Comparison of ENCODE assay signal across 1 cellular context in genomic region chr1:8314346-8315280, GRCh38.
TF ChIP-seq lines count a peak whose summit lies in the region.

No MANE protein-coding gene starts in this region.

TF ChIP-seq in HepG2, 621 proteins besides CTCF, POLR2A, EP300 and RAD21 (continued from another document and continues in another):
- TF ChIP-seq FIP1L1 (IDR thresholded peaks at IDR 0.05; ENCODE audit: borderline replicate concordance, insufficient read depth, low read depth, low read length) (no peak), ZNF292 (CRISPR knock-in tag; IDR thresholded peaks at IDR 0.05; ENCODE audit: borderline replicate concordance, low read depth) (0 out of 2 replicates have a peak, but pooled peaks have one; percentile 27), LRRFIP1 (CRISPR knock-in tag; conservative IDR thresholded peaks at IDR 0.05) (no peak), ZNF230 (CRISPR knock-in tag; IDR thresholded peaks at IDR 0.05) (0 out of 2 replicates have a peak, but pooled peaks have one; percentile 58), MED1 (CRISPR knock-in tag; IDR thresholded peaks at IDR 0.05) (peak; percentile 76), ZBTB2 (CRISPR knock-in tag; IDR thresholded peaks at IDR 0.05; ENCODE audit: low read depth) (no peak), KLF12 (CRISPR knock-in tag; IDR thresholded peaks at IDR 0.05; ENCODE audit: borderline replicate concordance) (no peak), DNMT1 (CRISPR knock-in tag; IDR thresholded peaks at IDR 0.05) (0 out of 2 replicates have a peak, but pooled peaks have one; percentile 23), ATAD3A (CRISPR knock-in tag; IDR thresholded peaks at IDR 0.05) (no peak), ZMYM4 (CRISPR knock-in tag; IDR thresholded peaks at IDR 0.05) (peak; percentile 59), ZNF782 (CRISPR knock-in tag; IDR thresholded peaks at IDR 0.05; ENCODE audit: borderline replicate concordance) (no peak), ZBTB7B (CRISPR knock-in tag; IDR thresholded peaks at IDR 0.05) (no peak), ETV5 (CRISPR knock-in tag; IDR thresholded peaks at IDR 0.05; ENCODE audit: borderline replicate concordance) (peak; percentile 18; the same call in 1 of the 2 replicates), ZNF550 (CRISPR knock-in tag; IDR thresholded peaks at IDR 0.05; ENCODE audit: borderline replicate concordance) (no peak), ARNT (IDR thresholded peaks at IDR 0.05) (no peak), IRF2 (CRISPR knock-in tag; IDR thresholded peaks at IDR 0.05) (peak; percentile 86), ARID5B (CRISPR knock-in tag; IDR thresholded peaks at IDR 0.05) (peak; percentile 59), NONO (IDR thresholded peaks at IDR 0.05) (no peak), NONO (CRISPR knock-in tag; conservative IDR thresholded peaks at IDR 0.05) (peak; percentile 1; the same call in 1 of the 2 replicates), NFIC (IDR thresholded peaks at IDR 0.05; ENCODE audit: low read length) (no peak), ZNF746 (CRISPR knock-in tag; IDR thresholded peaks at IDR 0.05) (no peak), KLF13 (CRISPR knock-in tag; IDR thresholded peaks at IDR 0.05) (0 out of 2 replicates have a peak, but pooled peaks have one; percentile 52), SMAD3 (CRISPR knock-in tag; IDR thresholded peaks at IDR 0.05) (peak; percentile 65; the same call in 1 of the 2 replicates), DNMT3B (CRISPR knock-in tag; conservative IDR thresholded peaks at IDR 0.05) (no peak), MLXIP (CRISPR knock-in tag; IDR thresholded peaks at IDR 0.05; ENCODE audit: borderline replicate concordance) (no peak), MAF1 (CRISPR knock-in tag; IDR thresholded peaks at IDR 0.05; ENCODE audit: borderline replicate concordance) (no peak), CBX1 (IDR thresholded peaks at IDR 0.05; ENCODE audit: low read depth) (no peak), RFX1 (IDR thresholded peaks at IDR 0.05) (no peak), PHB2 (IDR thresholded peaks at IDR 0.05; ENCODE audit: partially characterized antibody) (no peak), PPARG (CRISPR knock-in tag; conservative IDR thresholded peaks at IDR 0.05) (peak; percentile 42; the same call in 1 of the 2 replicates), SOX13 (IDR thresholded peaks at IDR 0.05) (no peak), SOX13 (CRISPR knock-in tag; conservative IDR thresholded peaks at IDR 0.05 in 1 of 2, IDR thresholded peaks at IDR 0.05 in 1 of 2) (peak in 1 of 2 experiments; percentile 39; a peak in 1 of 4 replicates), ZSCAN22 (CRISPR knock-in tag; IDR thresholded peaks at IDR 0.05) (no peak)
- TF ChIP-seq, protein P1, sequence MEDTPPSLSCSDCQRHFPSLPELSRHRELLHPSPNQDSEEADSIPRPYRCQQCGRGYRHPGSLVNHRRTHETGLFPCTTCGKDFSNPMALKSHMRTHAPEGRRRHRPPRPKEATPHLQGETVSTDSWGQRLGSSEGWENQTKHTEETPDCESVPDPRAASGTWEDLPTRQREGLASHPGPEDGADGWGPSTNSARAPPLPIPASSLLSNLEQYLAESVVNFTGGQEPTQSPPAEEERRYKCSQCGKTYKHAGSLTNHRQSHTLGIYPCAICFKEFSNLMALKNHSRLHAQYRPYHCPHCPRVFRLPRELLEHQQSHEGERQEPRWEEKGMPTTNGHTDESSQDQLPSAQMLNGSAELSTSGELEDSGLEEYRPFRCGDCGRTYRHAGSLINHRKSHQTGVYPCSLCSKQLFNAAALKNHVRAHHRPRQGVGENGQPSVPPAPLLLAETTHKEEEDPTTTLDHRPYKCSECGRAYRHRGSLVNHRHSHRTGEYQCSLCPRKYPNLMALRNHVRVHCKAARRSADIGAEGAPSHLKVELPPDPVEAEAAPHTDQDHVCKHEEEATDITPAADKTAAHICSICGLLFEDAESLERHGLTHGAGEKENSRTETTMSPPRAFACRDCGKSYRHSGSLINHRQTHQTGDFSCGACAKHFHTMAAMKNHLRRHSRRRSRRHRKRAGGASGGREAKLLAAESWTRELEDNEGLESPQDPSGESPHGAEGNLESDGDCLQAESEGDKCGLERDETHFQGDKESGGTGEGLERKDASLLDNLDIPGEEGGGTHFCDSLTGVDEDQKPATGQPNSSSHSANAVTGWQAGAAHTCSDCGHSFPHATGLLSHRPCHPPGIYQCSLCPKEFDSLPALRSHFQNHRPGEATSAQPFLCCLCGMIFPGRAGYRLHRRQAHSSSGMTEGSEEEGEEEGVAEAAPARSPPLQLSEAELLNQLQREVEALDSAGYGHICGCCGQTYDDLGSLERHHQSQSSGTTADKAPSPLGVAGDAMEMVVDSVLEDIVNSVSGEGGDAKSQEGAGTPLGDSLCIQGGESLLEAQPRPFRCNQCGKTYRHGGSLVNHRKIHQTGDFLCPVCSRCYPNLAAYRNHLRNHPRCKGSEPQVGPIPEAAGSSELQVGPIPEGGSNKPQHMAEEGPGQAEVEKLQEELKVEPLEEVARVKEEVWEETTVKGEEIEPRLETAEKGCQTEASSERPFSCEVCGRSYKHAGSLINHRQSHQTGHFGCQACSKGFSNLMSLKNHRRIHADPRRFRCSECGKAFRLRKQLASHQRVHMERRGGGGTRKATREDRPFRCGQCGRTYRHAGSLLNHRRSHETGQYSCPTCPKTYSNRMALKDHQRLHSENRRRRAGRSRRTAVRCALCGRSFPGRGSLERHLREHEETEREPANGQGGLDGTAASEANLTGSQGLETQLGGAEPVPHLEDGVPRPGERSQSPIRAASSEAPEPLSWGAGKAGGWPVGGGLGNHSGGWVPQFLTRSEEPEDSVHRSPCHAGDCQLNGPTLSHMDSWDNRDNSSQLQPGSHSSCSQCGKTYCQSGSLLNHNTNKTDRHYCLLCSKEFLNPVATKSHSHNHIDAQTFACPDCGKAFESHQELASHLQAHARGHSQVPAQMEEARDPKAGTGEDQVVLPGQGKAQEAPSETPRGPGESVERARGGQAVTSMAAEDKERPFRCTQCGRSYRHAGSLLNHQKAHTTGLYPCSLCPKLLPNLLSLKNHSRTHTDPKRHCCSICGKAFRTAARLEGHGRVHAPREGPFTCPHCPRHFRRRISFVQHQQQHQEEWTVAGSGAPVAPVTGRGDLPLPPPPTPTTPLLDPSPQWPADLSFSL (CRISPR knock-in tag; IDR thresholded peaks at IDR 0.05): no peak
- TF ChIP-seq, protein P2, sequence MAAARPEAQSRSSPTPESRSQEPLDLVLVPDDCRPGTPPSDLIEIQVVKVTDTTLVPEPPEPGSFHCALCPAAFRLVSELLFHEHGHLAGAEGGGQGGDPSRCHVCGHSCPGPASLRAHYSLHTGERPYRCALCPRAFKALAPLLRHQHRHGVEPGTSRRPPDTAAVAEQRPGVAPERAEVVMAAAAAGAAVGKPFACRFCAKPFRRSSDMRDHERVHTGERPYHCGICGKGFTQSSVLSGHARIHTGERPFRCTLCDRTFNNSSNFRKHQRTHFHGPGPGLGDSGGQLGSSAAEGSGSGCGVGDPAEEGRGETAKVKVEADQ (CRISPR knock-in tag; IDR thresholded peaks at IDR 0.05; ENCODE audit: borderline replicate concordance): 0 out of 2 replicates have a peak, but pooled peaks have one; percentile 57
